In genomic region chr5:106545325-106545724, GRCh38 we compare ENCODE assay signal across 2 cellular contexts.
TF ChIP-seq lines count a peak whose summit lies in the region.

No MANE protein-coding gene starts in this region.

TF ChIP-seq in SK-N-SH, 30 proteins besides CTCF, POLR2A, EP300 and RAD21 (continued from another document):
- peak; percentile 76 for TF ChIP-seq PBX3 (IDR thresholded peaks at IDR 0.05)
- peak; percentile 71 for TF ChIP-seq TCF12 (IDR thresholded peaks at IDR 0.05)
- no peak for TF ChIP-seq MEF2A (IDR thresholded peaks at IDR 0.05; ENCODE audit: borderline replicate concordance, low read depth)
- peak; percentile 91 for TF ChIP-seq NFIC (IDR thresholded peaks at IDR 0.05; ENCODE audit: borderline replicate concordance)
- peak; percentile 71 for TF ChIP-seq JUND (IDR thresholded peaks at IDR 0.05)
- peak; percentile 57; the same call in 1 of the 2 replicates for TF ChIP-seq FOSL2 (IDR thresholded peaks at IDR 0.05; ENCODE audit: borderline replicate concordance, low read depth)
- TF ChIP-seq SMC3 (IDR thresholded peaks at IDR 0.05; ENCODE audit: low read depth, low read length) = no peak

TF ChIP-seq in SK-N-SH treated with all-trans-retinoic acid at 6 μM for 48 hours, 23 proteins besides CTCF, POLR2A, EP300 and RAD21 (continued from another document):
- TF ChIP-seq CSDC2 (CRISPR knock-in tag; IDR thresholded peaks at IDR 0.05) (no peak), ZFP3 (CRISPR knock-in tag; IDR thresholded peaks at IDR 0.05) (no peak), RARB (CRISPR knock-in tag; IDR thresholded peaks at IDR 0.05) (no peak), TSHZ2 (CRISPR knock-in tag; IDR thresholded peaks at IDR 0.05) (no peak), PATZ1 (CRISPR knock-in tag; IDR thresholded peaks at IDR 0.05; ENCODE audit: borderline replicate concordance) (no peak), PPARA (CRISPR knock-in tag; IDR thresholded peaks at IDR 0.05; ENCODE audit: borderline replicate concordance) (no peak), ISL1 (CRISPR knock-in tag; IDR thresholded peaks at IDR 0.05) (no peak), ZNF565 (CRISPR knock-in tag; conservative IDR thresholded peaks at IDR 0.05; ENCODE audit: low read depth) (no peak)
